8 cellular contexts compared by ENCODE assay signal in genomic region chr1:2801535-2802291, GRCh38. TPM values are rescaled to one million over a fixed set of nuclear protein-coding genes. Genes with fewer than 3 reads are reported as not detected.
DNase-seq lines count a peak whose midpoint lies in the region; ATAC-seq, FAIRE-seq and TF ChIP-seq lines count a peak whose summit lies in the region.

Gene TTC34, minus strand, starts transcription at chr1:2801693. Its CDS starts 866 bp downstream, at chr1:2800827.

- no peak within 1 kb of the TSS for H3K27ac Mint-ChIP-seq in T-helper 17 cell
- H3K27ac Mint-ChIP-seq in effector memory CD8-positive, alpha-beta T cell = no peak within 1 kb of the TSS

- no peaks in the 10 kb centered on the region for H3K36me3 Mint-ChIP-seq in T-helper 17 cell (ENCODE audit: low read depth)
- H3K36me3 Mint-ChIP-seq in effector memory CD8-positive, alpha-beta T cell (ENCODE audit: insufficient read depth) = no peaks in the 10 kb centered on the region

- peaks cover 3% of the 10 kb centered on the region for H3K4me1 Mint-ChIP-seq in T-helper 17 cell
- H3K4me1 Mint-ChIP-seq in effector memory CD8-positive, alpha-beta T cell (ENCODE audit: low read depth in 2 of 2) = peaks cover 0 to 5% of the 10 kb centered on the region in 2 donors

- DNase-seq in 8988T (peak; percentile 84), GM18507 (ENCODE audit: extremely low spot score, insufficient read length, low read depth) (peak; percentile 29), T-helper 17 cell (peak in 2 of 3 donors; percentile 14 to 32), uterus (no peak), GM12892 (ENCODE audit: insufficient read length) (no peak)
- DNase-seq in effector memory CD8-positive, alpha-beta T cell = peak; percentile 21 to 30 (median 29)
- peak; percentile 54 for DNase-seq in stimulated activated CD4-positive, alpha-beta T cell treated with anti-CD3 and anti-CD28 coated beads, Interleukin-1b, Interleukin-23, amount 100 ng/mL, for 48 hours

- H3K9me3 Mint-ChIP-seq in effector memory CD8-positive, alpha-beta T cell = no peaks in the 10 kb centered on the region

- no peak within 1 kb of the TSS for H3K4me3 Mint-ChIP-seq in T-helper 17 cell
- no peak within 1 kb of the TSS for H3K4me3 Mint-ChIP-seq in effector memory CD8-positive, alpha-beta T cell

- H3K36me3 ChIP-seq in uterus = no peaks in the 10 kb centered on the region

- H3K27me3 Mint-ChIP-seq in T-helper 17 cell = peaks cover 18% of the 10 kb centered on the region
- peaks cover 20 to 43% of the 10 kb centered on the region in 2 donors for H3K27me3 Mint-ChIP-seq in effector memory CD8-positive, alpha-beta T cell

- FAIRE-seq in GM18507 (lab: Jason Lieb, UNC) (no peak), GM12892 (lab: Jason Lieb, UNC) (no peak)

- TF ChIP-seq CTCF in uterus (IDR thresholded peaks at IDR 0.05) = peak in 1 of 4 experiments; percentile 9

- H3K27ac ChIP-seq in uterus = no peak within 1 kb of the TSS

- ATAC-seq in T-helper 17 cell = peak; percentile 67
- peak; percentile 78 for ATAC-seq in effector memory CD8-positive, alpha-beta T cell (replicated peaks)
- ATAC-seq in GM19395 (IDR thresholded peaks at IDR 0.05; ENCODE audit: unreplicated experiment) = no peak

- TF ChIP-seq POLR2A in uterus (IDR thresholded peaks at IDR 0.05) = no peak
- TF ChIP-seq POLR2A in GM12892 (IDR thresholded peaks at IDR 0.05; ENCODE audit: low read depth, low read length) = no peak

- no peaks in the 10 kb centered on the region for H3K4me1 ChIP-seq in uterus

- no peaks in the 10 kb centered on the region for H3K9me3 ChIP-seq in T-helper 17 cell (ENCODE audit: control insufficient read depth, low read length, poor library complexity, severe bottlenecking)
- H3K9me3 ChIP-seq in uterus = no peaks in the 10 kb centered on the region

- H3K27me3 ChIP-seq in uterus = no peaks in the 10 kb centered on the region

- no peak within 1 kb of the TSS for H3K4me3 ChIP-seq in uterus

- intact Hi-C loops in uterus (cut with DNase I; ENCODE audit: low total_unique reads) = no loop called here

RNA-seq across cellular contexts. Expression of gene TTC34, which starts in this region (rescaled TPM):
- total RNA-seq in T-helper 17 cell = 1 to 10 TPM in 1 of 2 donors, under 1 TPM in 1; 0.94 to 1.1 TPM
- total RNA-seq in uterus = 1 to 10 TPM in 1 of 4 donors, under 1 TPM in 3; 0.29 to 2.9 (median 0.43) TPM
- polyA plus RNA-seq in GM12892 (2012; ENCODE audit: missing spikeins) = 0.28 TPM

Comparison
In these comparisons a context has a peak if more than half of its experiments do, and no peak if none do; other contexts are left out.
1. DNase-seq: peak in 8988T (single experiment), GM18507 (single experiment), T-helper 17 cell (2 of 3), effector memory CD8-positive, alpha-beta T cell (3 of 3) and stimulated activated CD4-positive, alpha-beta T cell treated with anti-CD3 and anti-CD28 coated beads, Interleukin-1b, Interleukin-23, amount 100 ng/mL, for 48 hours (single experiment); none in uterus (0 of 2) and GM12892 (single experiment).